Comparison of ENCODE assay signal across 14 cellular contexts in genomic region chr10:91805110-91805825, GRCh38. TPM values are rescaled to one million over a fixed set of nuclear protein-coding genes. Genes with fewer than 3 reads are reported as not detected.
A peak's percentile ranks its signal among the peaks of the same experiment; 100 is the strongest.
DNase-seq lines count a peak whose midpoint lies in the region; ATAC-seq and TF ChIP-seq lines count a peak whose summit lies in the region.
"Had no signal": no experiment of that assay in that cellular context is flagged by ENCODE, and none has a peak within 500 bp of the region (broad histone marks: within the 10 kb centered on the region; RNA-seq: fewer than 3 reads in every experiment).

No MANE protein-coding gene starts in this region.

- H4K5ac ChIP-seq in IMR-90 (ENCODE audit: low read depth, low read length) = no peak overlapping the region

- H3K4me1 ChIP-seq in IMR-90 (ENCODE audit: control insufficient read depth, insufficient read depth, low read length) (peaks cover 4% of the 10 kb centered on the region), esophagus squamous epithelium (peaks cover 0 to 58% (median 39%) of the 10 kb centered on the region in 3 donors)

- H3K36me3 ChIP-seq in IMR-90 (ENCODE audit: control insufficient read depth, insufficient read depth, low read length) (peaks cover 2% of the 10 kb centered on the region; the same call in 1 of the 2 replicates), esophagus squamous epithelium (peaks cover 0 to 48% (median 0%) of the 10 kb centered on the region in 3 donors)
- H3K36me3 ChIP-seq: vagina had no signal

- H3K9me1 ChIP-seq in IMR-90 (ENCODE audit: insufficient read depth, low read length) = peaks cover 3% of the 10 kb centered on the region

- no peak for TF ChIP-seq POLR2A in IMR-90 (IDR thresholded peaks at IDR 0.05; ENCODE audit: low read depth, low read length)
- no peak for TF ChIP-seq POLR2A in esophagus squamous epithelium (IDR thresholded peaks at IDR 0.05)

- no peak overlapping the region for H2BK15ac ChIP-seq in IMR-90 (ENCODE audit: low read depth, low read length)

- dilution Hi-C loops in IMR-90 (cut with HindIII; ENCODE audit: low sequenced_read_pairs, unreplicated experiment) = no loop called here

- H3K36me3 Mint-ChIP-seq in activated T-cell treated with anti-CD3 and anti-CD28 coated beads, Interleukin-2, amount 50 U/mL, for 24 hours (ENCODE audit: low read depth) = peaks cover 79% of the 10 kb centered on the region
- H3K36me3 Mint-ChIP-seq in chondrocyte (ENCODE audit: low read depth) = peaks cover 9% of the 10 kb centered on the region

- H2AK5ac ChIP-seq in IMR-90 (ENCODE audit: low read depth, low read length) = no peak overlapping the region

- no peak overlapping the region for H3K4me3 Mint-ChIP-seq in activated T-cell treated with anti-CD3 and anti-CD28 coated beads, Interleukin-2, amount 50 U/mL, for 24 hours
- no peak overlapping the region for H3K4me3 Mint-ChIP-seq in chondrocyte (ENCODE audit: unreplicated experiment)

- peaks cover 25 to 69% of the 10 kb centered on the region in 2 experiments for H3K79me1 ChIP-seq in IMR-90 (ENCODE audit: low read depth in 1 of 2, low read length in 2 of 2)

- H3K9me3 ChIP-seq in IMR-90 (ENCODE audit: control insufficient read depth, insufficient read depth, low read length) (no peaks in the 10 kb centered on the region), esophagus squamous epithelium (no peaks in the 10 kb centered on the region)
- H3K9me3 ChIP-seq: right atrium auricular region, vagina had no signal

- no peak overlapping the region for H3K27ac ChIP-seq in IMR-90 (ENCODE audit: insufficient read depth, low read length)
- no peak overlapping the region for H3K27ac ChIP-seq in esophagus squamous epithelium
- H3K27ac ChIP-seq: right atrium auricular region, vagina had no signal

- no TSS peak for BruUV-seq in IMR-90 (replicated peaks; lab: Mats Ljungman, UMichigan)

- H3K9ac ChIP-seq in IMR-90 (ENCODE audit: low read depth, low read length) = no peak overlapping the region

- no peak overlapping the region for H2AFZ ChIP-seq in IMR-90 (replicated peaks; ENCODE audit: low read length, poor library complexity)

- no peak overlapping the region for H3K4ac ChIP-seq in IMR-90 (ENCODE audit: low read depth, low read length)

- H4K91ac ChIP-seq in IMR-90 (ENCODE audit: insufficient read depth, low read depth, low read length) = no peak overlapping the region

- CTCF ChIA-PET in IMR-90 (lab: Yijun Ruan, JAX) = no interaction called here

- no peaks in the 10 kb centered on the region for H3K27me3 ChIP-seq in IMR-90 (ENCODE audit: control insufficient read depth, insufficient read depth, low read length)
- no peaks in the 10 kb centered on the region for H3K27me3 ChIP-seq in esophagus squamous epithelium
- H3K27me3 ChIP-seq: right atrium auricular region, vagina had no signal

- no peak overlapping the region for H3K14ac ChIP-seq in IMR-90 (replicated peaks; ENCODE audit: low read depth, low read length)

- POLR2A ChIA-PET in IMR-90 (lab: Charles Lee; ENCODE audit: unreplicated experiment) = interaction anchor here (0.6 kb wide), 2 partner anchors 61 to 69 kb away, joined by 4 to 6 read pairs; no protein-coding TSS in a partner anchor

- no peak overlapping the region for H2BK120ac ChIP-seq in IMR-90 (ENCODE audit: low read depth, low read length)

- TF ChIP-seq CTCF in IMR-90 (conservative IDR thresholded peaks at IDR 0.05; ENCODE audit: low read depth, low read length) = no peak
- TF ChIP-seq CTCF in chondrocyte (IDR thresholded peaks at IDR 0.05) = no peak
- TF ChIP-seq CTCF in omental fat pad (IDR thresholded peaks at IDR 0.05) = no peak
- TF ChIP-seq CTCF in esophagus squamous epithelium (IDR thresholded peaks at IDR 0.05) = no peak

- WGBS in IMR-90 (ENCODE audit: extremely low coverage in 2 of 2, insufficient read length in 1 of 2), 2 experiments = 100% methylated on average over 2 of the region's 2 CpGs; no CpG with 5 or more reads in 1 of the 2 experiments
- WGBS in esophagus squamous epithelium, 2 donors = 95 to 100% methylated on average over 2 of the region's 2 CpGs

- H2BK20ac ChIP-seq in IMR-90 (ENCODE audit: low read depth, low read length) = no peak overlapping the region

- H4K20me1 ChIP-seq in IMR-90 (ENCODE audit: insufficient read depth, low read length) = peaks cover 49% of the 10 kb centered on the region; the same call in 1 of the 2 replicates

- H3K27me3 Mint-ChIP-seq in activated T-cell treated with anti-CD3 and anti-CD28 coated beads, Interleukin-2, amount 50 U/mL, for 24 hours = no peaks in the 10 kb centered on the region
- H3K27me3 Mint-ChIP-seq in chondrocyte (ENCODE audit: low read depth) = no peaks in the 10 kb centered on the region

- H3K4me1 Mint-ChIP-seq in activated T-cell treated with anti-CD3 and anti-CD28 coated beads, Interleukin-2, amount 50 U/mL, for 24 hours (ENCODE audit: low read depth) = peaks cover 72% of the 10 kb centered on the region
- peaks cover 71% of the 10 kb centered on the region for H3K4me1 Mint-ChIP-seq in chondrocyte (ENCODE audit: low read depth)

- no peak overlapping the region for H2BK5ac ChIP-seq in IMR-90 (ENCODE audit: low read depth, low read length, poor library complexity, severe bottlenecking)

- H3K56ac ChIP-seq in IMR-90 (ENCODE audit: extremely low read depth, insufficient read depth, low read length) = no peak overlapping the region

- in situ Hi-C loops in IMR-90 (cut with MboI; ENCODE audit: low sequenced_read_pairs) = no loop called here

- no peak for TF ChIP-seq RAD21 in IMR-90 (IDR thresholded peaks at IDR 0.05; ENCODE audit: low read length)

- no peak overlapping the region for H3K18ac ChIP-seq in IMR-90 (ENCODE audit: low read depth, low read length)

- no peaks in the 10 kb centered on the region for H3K9me3 Mint-ChIP-seq in activated T-cell treated with anti-CD3 and anti-CD28 coated beads, Interleukin-2, amount 50 U/mL, for 24 hours
- no peaks in the 10 kb centered on the region for H3K9me3 Mint-ChIP-seq in chondrocyte (ENCODE audit: low read depth)

- no peak overlapping the region for H3K4me3 ChIP-seq in IMR-90 (ENCODE audit: insufficient read depth, low read depth, low read length)
- H3K4me3 ChIP-seq in esophagus squamous epithelium = no peak overlapping the region
- H3K4me3 ChIP-seq: right atrium auricular region, vagina had no signal

- H3K23ac ChIP-seq in IMR-90 (ENCODE audit: low read depth, low read length) = no peak overlapping the region

- H3K4me2 ChIP-seq in IMR-90 (ENCODE audit: low read depth, low read length) = no peak overlapping the region

- intact Hi-C loops in IMR-90 (cut with micrococcal nuclease) (no loop called here), posterior vena cava (cut with DNase I) (no loop called here), esophagus squamous epithelium (cut with DNase I) (no loop called here)

- no peak for DNase-seq in activated T-cell treated with anti-CD3 and anti-CD28 coated beads, Interleukin-2, amount 50 U/mL, for 24 hours
- DNase-seq in activated T-cell treated with anti-CD3 and anti-CD28 coated beads, Interleukin-2, amount 50 U/mL, for 1 hour = no peak
- DNase-seq in IMR-90 = peak; percentile 36
- no peak for DNase-seq in chondrocyte (ENCODE audit: low spot score)
- no peak for DNase-seq in omental fat pad (ENCODE audit: low spot score)
- DNase-seq in NCI-H2081 treated with DMSO at 0.1 percent for 48 hours (lab: John Stamatoyannopoulos, UW) = no peak
- no peak for DNase-seq in posterior vena cava (ENCODE audit: low spot score)
- DNase-seq in esophagus squamous epithelium (lab: John Stamatoyannopoulos, UW) = no peak
- DNase-seq: activated CD4-positive, alpha-beta T cell treated with anti-CD3 and anti-CD28 coated beads, Interleukin-2, amount 50 U/mL, for 48 hours; glutamatergic neuron; NCI-H146; NK-92 treated with Interleukin-12 subunit alpha and Interleukin-12 subunit beta, amount 100 ng/mL, for 24 hours had no signal

- peak overlapping the region; percentile 68 for H3K27ac Mint-ChIP-seq in activated T-cell treated with anti-CD3 and anti-CD28 coated beads, Interleukin-2, amount 50 U/mL, for 24 hours
- peak overlapping the region; percentile 58 for H3K27ac Mint-ChIP-seq in chondrocyte (ENCODE audit: unreplicated experiment)

- ATAC-seq in IMR-90 (ENCODE audit: low read depth) (0 out of 2 replicates have a peak, but pooled peaks have one; percentile 51), omental fat pad (ENCODE audit: low FRiP score) (peak; percentile 48)

- H4K8ac ChIP-seq in IMR-90 (ENCODE audit: low read depth in 2 of 2, low read length in 2 of 2) = no peak overlapping the region

- H2AK9ac ChIP-seq in IMR-90 (replicated peaks; ENCODE audit: low read depth, low read length, poor library complexity) = no peak overlapping the region

TF ChIP-seq in IMR-90, 13 proteins besides CTCF, POLR2A, EP300 and RAD21:
- no peak for TF ChIP-seq CEBPB (IDR thresholded peaks at IDR 0.05; ENCODE audit: low read depth, low read length)
- TF ChIP-seq MAFK (IDR thresholded peaks at IDR 0.05; ENCODE audit: low read depth, low read length) = no peak
- TF ChIP-seq ELK1 (IDR thresholded peaks at IDR 0.05; ENCODE audit: borderline replicate concordance, low read depth, low read length) = no peak
- TF ChIP-seq FOS (IDR thresholded peaks at IDR 0.05; ENCODE audit: low read depth, low read length) = 0 out of 2 replicates have a peak, but pooled peaks have one; percentile 14
- no peak for TF ChIP-seq RCOR1 (IDR thresholded peaks at IDR 0.05; ENCODE audit: insufficient replicate concordance, low read length)
- no peak for TF ChIP-seq RFX5 (IDR thresholded peaks at IDR 0.05; ENCODE audit: low read depth, low read length)

RNA-seq across cellular contexts. Expression of gene TNKS2, which starts 7.0 kb away (rescaled TPM):
- 41.4 and 49.4 TPM in 2 replicates for total RNA-seq in IMR-90 (2012; rRNA removed)
- 13.3 and 17.0 TPM in 2 replicates for polyA plus RNA-seq in IMR-90 (2012; rRNA removed)
- 3.5 and 4.6 TPM in 2 replicates for polyA plus RNA-seq in IMR-90 (2012; cell fraction: cytosol; rRNA removed)
- 4.7 and 22.3 TPM in 2 replicates for polyA plus RNA-seq in IMR-90 (2012; cell fraction: nucleus; rRNA removed; ENCODE audit: low replicate concordance)
- 52.1 to 75.0 TPM (median 74.4 TPM) in 3 replicates for total RNA-seq in chondrocyte
- total RNA-seq in omental fat pad = 10 to 100 TPM; 37.6 to 52.8 (median 43.8) TPM
- 10 to 100 TPM; 29.8 to 38.1 TPM for total RNA-seq in posterior vena cava
- total RNA-seq in esophagus squamous epithelium = 10 to 100 TPM; 33.1 to 43.5 (median 39.2) TPM
